Comparison of ENCODE assay signal across 20 cellular contexts in the genomic region with DNA sequence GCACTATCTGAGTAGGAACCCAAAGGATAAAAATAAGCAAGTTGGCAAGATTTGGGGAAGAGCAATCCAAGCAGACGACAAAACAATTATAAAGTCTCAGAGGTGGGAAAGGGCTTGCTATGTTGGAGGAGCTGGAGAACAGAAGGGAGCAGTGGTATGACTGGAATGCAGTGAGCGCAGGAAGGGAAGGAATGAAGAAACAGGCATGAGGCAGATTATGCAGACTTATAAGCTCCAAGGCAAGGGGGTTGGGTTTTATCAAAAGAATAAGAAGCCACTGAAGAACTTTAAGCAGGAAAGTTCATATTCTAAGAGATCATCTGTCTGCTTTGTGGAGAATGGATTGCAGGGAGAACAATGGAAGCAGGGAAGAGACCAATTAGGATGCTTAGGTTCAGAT. TPM values are rescaled to one million over a fixed set of nuclear protein-coding genes. Genes with fewer than 3 reads are reported as not detected.
DNase-seq lines count a peak whose midpoint lies in the region; TF ChIP-seq lines count a peak whose summit lies in the region.
"Had no signal": no experiment of that assay in that cellular context is flagged by ENCODE, and none has a peak within 500 bp of the region (broad histone marks: within the 10 kb centered on the region; RNA-seq: fewer than 3 reads in every experiment).

No MANE protein-coding gene starts in this region.

- DNase-seq in AG08396 (ENCODE audit: low spot score): peak; percentile 69
- peak; percentile 32 for DNase-seq in HS-5 (ENCODE audit: low read depth)
- DNase-seq in cardiac fibroblast (ENCODE audit: low read depth in 2 of 2): peak; percentile 83 to 92
- peak; percentile 12 for DNase-seq in kidney tubule cell (ENCODE audit: low spot score)
- DNase-seq in NCI-H1105 treated with DMSO at 0.1 percent for 48 hours (lab: John Stamatoyannopoulos, UW): no peak
- no peak for DNase-seq in CD8-positive, alpha-beta memory T cell
- DNase-seq in activated CD4-positive, alpha-beta T cell treated with anti-CD3 and anti-CD28 coated beads for 1 hour: no peak
- DNase-seq in NCI-H2171 (lab: John Stamatoyannopoulos, UW): no peak
- DNase-seq: ACHN; activated CD4-positive, alpha-beta T cell treated with anti-CD3 and anti-CD28 coated beads for 36 hours; erythroblast; MM.1S; NCI-H2081 treated with DMSO at 0.1 percent for 48 hours; NCI-H82; sigmoid colon; T-helper 17 cell had no signal

- no peaks in the 10 kb centered on the region for H3K9me3 Mint-ChIP-seq in CD8-positive, alpha-beta memory T cell
- H3K9me3 Mint-ChIP-seq: activated naive CD4-positive, alpha-beta T cell treated with anti-CD3 and anti-CD28 coated beads, Interleukin-2, amount 50 U/mL, for 24 hours; stimulated activated naive CD8-positive, alpha-beta T cell treated with anti-CD3 and anti-CD28 coated beads, Interleukin-15, Interleukin-2, amounts not matched to agents 100 ng/mL and 50 ng/mL, for 24 hours had no signal

- POLR2A ChIA-PET in CD8-positive, alpha-beta memory T cell (lab: Charles Lee): no interaction called here

- no peaks in the 10 kb centered on the region for H3K27me3 Mint-ChIP-seq in CD8-positive, alpha-beta memory T cell
- H3K27me3 Mint-ChIP-seq: activated CD4-positive, alpha-beta T cell treated with anti-CD3 and anti-CD28 coated beads for 36 hours; activated naive CD4-positive, alpha-beta T cell treated with anti-CD3 and anti-CD28 coated beads, Interleukin-2, amount 50 U/mL, for 24 hours; stimulated activated naive CD8-positive, alpha-beta T cell treated with anti-CD3 and anti-CD28 coated beads, Interleukin-15, Interleukin-2, amounts not matched to agents 100 ng/mL and 50 ng/mL, for 24 hours; T-helper 17 cell had no signal

- TF ChIP-seq CTCF in cardiac fibroblast (IDR thresholded peaks at IDR 0.05; ENCODE audit: low read depth, low read length): no peak

- H3K4me3 ChIP-seq in cardiac fibroblast (replicated peaks in 1 of 2; ENCODE audit: low read depth in 2 of 2, low read length in 2 of 2): no peak overlapping the region
- H3K4me3 ChIP-seq in CD8-positive, alpha-beta memory T cell (ENCODE audit: low read length): no peak overlapping the region
- H3K4me3 ChIP-seq: sigmoid colon had no signal

- H3K4me1 Mint-ChIP-seq in CD8-positive, alpha-beta memory T cell: no peaks in the 10 kb centered on the region
- H3K4me1 Mint-ChIP-seq: activated CD4-positive, alpha-beta T cell treated with anti-CD3 and anti-CD28 coated beads for 36 hours; activated naive CD4-positive, alpha-beta T cell treated with anti-CD3 and anti-CD28 coated beads, Interleukin-2, amount 50 U/mL, for 24 hours had no signal

- CTCF ChIA-PET in CD8-positive, alpha-beta memory T cell (lab: Charles Lee): no interaction called here

- H3K36me3 ChIP-seq in CD8-positive, alpha-beta memory T cell (ENCODE audit: insufficient read depth, low read length): no peaks in the 10 kb centered on the region

- H3K27ac Mint-ChIP-seq in CD8-positive, alpha-beta memory T cell: no peak overlapping the region
- H3K27ac Mint-ChIP-seq: activated CD4-positive, alpha-beta T cell treated with anti-CD3 and anti-CD28 coated beads for 36 hours; activated naive CD4-positive, alpha-beta T cell treated with anti-CD3 and anti-CD28 coated beads, Interleukin-2, amount 50 U/mL, for 24 hours; nephron; stimulated activated naive CD8-positive, alpha-beta T cell treated with anti-CD3 and anti-CD28 coated beads, Interleukin-15, Interleukin-2, amounts not matched to agents 100 ng/mL and 50 ng/mL, for 24 hours; T-helper 17 cell had no signal

- H3K27me3 ChIP-seq in CD8-positive, alpha-beta memory T cell (ENCODE audit: insufficient read depth, low read length, poor library complexity, severe bottlenecking): no peaks in the 10 kb centered on the region
- H3K27me3 ChIP-seq: sigmoid colon had no signal

- H3K4me3 Mint-ChIP-seq in CD8-positive, alpha-beta memory T cell: no peak overlapping the region
- H3K4me3 Mint-ChIP-seq: activated CD4-positive, alpha-beta T cell treated with anti-CD3 and anti-CD28 coated beads for 36 hours; activated naive CD4-positive, alpha-beta T cell treated with anti-CD3 and anti-CD28 coated beads, Interleukin-2, amount 50 U/mL, for 24 hours; nephron; stimulated activated naive CD8-positive, alpha-beta T cell treated with anti-CD3 and anti-CD28 coated beads, Interleukin-15, Interleukin-2, amounts not matched to agents 100 ng/mL and 50 ng/mL, for 24 hours; T-helper 17 cell had no signal

- no peak overlapping the region for H3K27ac ChIP-seq in CD8-positive, alpha-beta memory T cell (ENCODE audit: low read depth, low read length)
- H3K27ac ChIP-seq: sigmoid colon had no signal

- H3K4me1 ChIP-seq in CD8-positive, alpha-beta memory T cell (ENCODE audit: insufficient read depth, low read length): no peaks in the 10 kb centered on the region

- H3K36me3 Mint-ChIP-seq in CD8-positive, alpha-beta memory T cell: peaks cover 4 to 39% (median 6%) of the 10 kb centered on the region in 3 donors

- H3K9me3 ChIP-seq in CD8-positive, alpha-beta memory T cell (ENCODE audit: low read length): no peaks in the 10 kb centered on the region
- H3K9me3 ChIP-seq: sigmoid colon had no signal

RNA-seq across cellular contexts. Expression of gene PGM2L1, which starts 31.7 kb away (rescaled TPM):
- 1 to 10 TPM; 9.6 to 9.8 TPM for total RNA-seq in CD8-positive, alpha-beta memory T cell
- 4.6 TPM for polyA plus RNA-seq in CD8-positive, alpha-beta memory T cell

RNA-seq across cellular contexts. Expression of gene P4HA3, which starts 55.1 kb away (rescaled TPM):
- total RNA-seq in CD8-positive, alpha-beta memory T cell: not detected
- not detected for polyA plus RNA-seq in CD8-positive, alpha-beta memory T cell
- total RNA-seq: activated CD4-positive, alpha-beta T cell treated with anti-CD3 and anti-CD28 coated beads for 36 hours; HT-29; T-helper 17 cell had no signal

Comparison
In these comparisons a context has a peak if more than half of its experiments do, and no peak if none do; other contexts are left out.
1. DNase-seq: peak in AG08396 (single experiment), HS-5 (single experiment), cardiac fibroblast (2 of 2) and kidney tubule cell (single experiment); none in NCI-H1105 treated with DMSO at 0.1 percent for 48 hours (single experiment), CD8-positive, alpha-beta memory T cell (0 of 5), activated CD4-positive, alpha-beta T cell treated with anti-CD3 and anti-CD28 coated beads for 1 hour (single experiment) and NCI-H2171 (single experiment).